In genomic region chr3:195766671-195767070, GRCh38 we compare ENCODE assay signal across 21 cellular contexts. TPM values are rescaled to one million over a fixed set of nuclear protein-coding genes. Genes with fewer than 3 reads are reported as not detected.
"Had no signal": no experiment of that assay in that cellular context is flagged by ENCODE, and none has a peak within 500 bp of the region (broad histone marks: within the 10 kb centered on the region; RNA-seq: fewer than 3 reads in every experiment).

No MANE protein-coding gene starts in this region.

- H3K27ac ChIP-seq: epithelial cell of prostate, esophagus muscularis mucosa, neutrophil, right atrium auricular region, sigmoid colon, skin epidermis, stomach had no signal

- FAIRE-seq: endometrium had no signal

- H3K27me3 ChIP-seq: right atrium auricular region had no signal

- H3K4me1 ChIP-seq: right atrium auricular region had no signal

- H3K9me3 ChIP-seq: esophagus muscularis mucosa, neutrophil, right atrium auricular region, sigmoid colon, stomach had no signal

- ATAC-seq: left colon; naive thymus-derived CD4-positive, alpha-beta T cell had no signal

- H3K36me3 ChIP-seq: esophagus muscularis mucosa, neutrophil, right atrium auricular region, sigmoid colon, stomach had no signal

- DNase-seq: effector memory CD4-positive, alpha-beta T cell; left colon; naive thymus-derived CD4-positive, alpha-beta T cell; nephron progenitor cell; stimulated activated CD4-positive, alpha-beta T cell treated with anti-CD3 and anti-CD28 coated beads, Interleukin-12 subunit alpha, Interleukin-12 subunit beta, amount 100 ng/mL, for 4 hours; stimulated activated naive CD4-positive, alpha-beta T cell; stomach; substantia nigra; trophoblast cell had no signal

- H3K4me3 ChIP-seq: esophagus muscularis mucosa, right atrium auricular region, sigmoid colon, skin epidermis, stomach had no signal

RNA-seq across cellular contexts. Expression of gene MUC4, which starts 45.1 kb away (rescaled TPM):
- total RNA-seq: fibroblast of villous mesenchyme, liver, lung microvascular endothelial cell, mesenteric fat pad, osteocyte had no signal
- polyA plus RNA-seq: liver; naive thymus-derived CD4-positive, alpha-beta T cell had no signal
